1 cellular context compared by ENCODE assay signal in genomic region chr6:3139090-3139903, GRCh38.
TF ChIP-seq lines count a peak whose summit lies in the region.

No MANE protein-coding gene starts in this region.

TF ChIP-seq in HepG2, 621 proteins besides CTCF, POLR2A, EP300 and RAD21 (continued from another document and continues in another):
- TF ChIP-seq, protein P1, sequence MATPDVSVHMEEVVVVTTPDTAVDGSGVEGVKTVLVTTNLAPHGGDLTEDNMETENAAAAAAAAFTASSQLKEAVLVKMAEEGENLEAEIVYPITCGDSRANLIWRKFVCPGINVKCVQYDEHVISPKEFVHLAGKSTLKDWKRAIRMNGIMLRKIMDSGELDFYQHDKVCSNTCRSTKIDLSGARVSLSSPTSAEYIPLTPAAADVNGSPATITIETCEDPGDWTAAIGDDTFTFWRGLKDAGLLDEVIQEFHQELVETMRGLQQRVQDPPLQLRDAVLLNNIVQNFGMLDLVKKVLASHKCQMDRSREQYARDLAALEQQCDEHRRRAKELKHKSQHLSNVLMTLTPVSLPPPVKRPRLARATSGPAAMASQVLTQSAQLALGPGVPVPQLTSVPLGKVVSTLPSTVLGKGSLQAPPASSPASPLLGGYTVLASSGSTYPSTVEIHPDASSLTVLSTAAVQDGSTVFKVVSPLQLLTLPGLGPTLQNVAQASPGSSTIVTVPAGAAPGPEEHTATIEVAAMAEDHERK (CRISPR knock-in tag; IDR thresholded peaks at IDR 0.05; ENCODE audit: low read depth): no peak
- no peak for TF ChIP-seq MTF1 (CRISPR knock-in tag; IDR thresholded peaks at IDR 0.05)
- peak; percentile 85 for TF ChIP-seq ZNF205 (CRISPR knock-in tag; IDR thresholded peaks at IDR 0.05)
- TF ChIP-seq BRCA1 (CRISPR knock-in tag; IDR thresholded peaks at IDR 0.05): no peak
- peak; percentile 93 for TF ChIP-seq ZBTB43 (CRISPR knock-in tag; conservative IDR thresholded peaks at IDR 0.05)
- TF ChIP-seq POLR2G (IDR thresholded peaks at IDR 0.05; ENCODE audit: low read depth, low read length): peak; percentile 56; the same call in 1 of the 2 replicates
- TF ChIP-seq ZNF24 (IDR thresholded peaks at IDR 0.05): peak; percentile 43; the same call in 1 of the 2 replicates
- TF ChIP-seq YEATS2 (CRISPR knock-in tag; IDR thresholded peaks at IDR 0.05; ENCODE audit: borderline replicate concordance): peak; percentile 78; the same call in 1 of the 2 replicates
- TF ChIP-seq ZNF501 (CRISPR knock-in tag; IDR thresholded peaks at IDR 0.05): no peak; the same call in none of the 2 replicates
- peak; percentile 73; the same call in 1 of the 2 replicates for TF ChIP-seq DMAP1 (CRISPR knock-in tag; IDR thresholded peaks at IDR 0.05)
- no peak for TF ChIP-seq XBP1 (CRISPR knock-in tag; IDR thresholded peaks at IDR 0.05)
- peak; percentile 96 for TF ChIP-seq HINFP (CRISPR knock-in tag; IDR thresholded peaks at IDR 0.05; ENCODE audit: low read depth)
- TF ChIP-seq NCOA5 (CRISPR knock-in tag; IDR thresholded peaks at IDR 0.05): no peak
- TF ChIP-seq SRSF4 (IDR thresholded peaks at IDR 0.05; ENCODE audit: low read depth, low read length, poor library complexity, severe bottlenecking): no peak
- no peak; the same call in 1 of the 2 replicates for TF ChIP-seq ZNF431 (CRISPR knock-in tag; IDR thresholded peaks at IDR 0.05; ENCODE audit: borderline replicate concordance, low read depth)
- 0 out of 2 replicates have a peak, but pooled peaks have one; percentile 62 for TF ChIP-seq KAT7 (CRISPR knock-in tag; IDR thresholded peaks at IDR 0.05; ENCODE audit: borderline replicate concordance)
- TF ChIP-seq HBP1 (CRISPR knock-in tag; IDR thresholded peaks at IDR 0.05; ENCODE audit: low read depth): peak; percentile 88; the same call in 1 of the 2 replicates
- TF ChIP-seq, protein P2, sequence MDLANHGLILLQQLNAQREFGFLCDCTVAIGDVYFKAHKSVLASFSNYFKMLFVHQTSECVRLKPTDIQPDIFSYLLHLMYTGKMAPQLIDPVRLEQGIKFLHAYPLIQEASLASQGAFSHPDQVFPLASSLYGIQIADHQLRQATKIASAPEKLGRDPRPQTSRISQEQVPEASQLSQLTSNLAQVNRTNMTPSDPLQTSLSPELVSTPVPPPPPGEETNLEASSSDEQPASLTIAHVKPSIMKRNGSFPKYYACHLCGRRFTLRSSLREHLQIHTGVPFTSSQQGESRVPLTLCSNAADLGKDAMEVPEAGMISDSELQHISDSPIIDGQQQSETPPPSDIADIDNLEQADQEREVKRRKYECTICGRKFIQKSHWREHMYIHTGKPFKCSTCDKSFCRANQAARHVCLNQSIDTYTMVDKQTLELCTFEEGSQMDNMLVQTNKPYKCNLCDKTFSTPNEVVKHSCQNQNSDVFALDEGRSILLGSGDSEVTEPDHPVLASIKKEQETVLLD (CRISPR knock-in tag; IDR thresholded peaks at IDR 0.05; ENCODE audit: low read depth): no peak
- no peak for TF ChIP-seq MXD3 (CRISPR knock-in tag; IDR thresholded peaks at IDR 0.05)
- TF ChIP-seq ZMYM4 (CRISPR knock-in tag; IDR thresholded peaks at IDR 0.05): peak; percentile 69
- TF ChIP-seq ZNF879 (CRISPR knock-in tag; IDR thresholded peaks at IDR 0.05): no peak
- TF ChIP-seq ZSCAN25 (CRISPR knock-in tag; IDR thresholded peaks at IDR 0.05): no peak
- TF ChIP-seq ATF4 (CRISPR knock-in tag; IDR thresholded peaks at IDR 0.05): no peak; a peak in 1 of 4 replicates
- peak; percentile 85 for TF ChIP-seq ZNF792 (CRISPR knock-in tag; IDR thresholded peaks at IDR 0.05)
- peak; percentile 92; the same call in 1 of the 2 replicates for TF ChIP-seq RCOR2 (CRISPR knock-in tag; IDR thresholded peaks at IDR 0.05)
- no peak; the same call in 1 of the 2 replicates for TF ChIP-seq ARHGAP35 (CRISPR knock-in tag; IDR thresholded peaks at IDR 0.05; ENCODE audit: borderline replicate concordance)
- TF ChIP-seq CERS6 (CRISPR knock-in tag; IDR thresholded peaks at IDR 0.05): no peak
- peak; percentile 45 for TF ChIP-seq ATF7 (IDR thresholded peaks at IDR 0.05)
- TF ChIP-seq ATF7 (CRISPR knock-in tag; IDR thresholded peaks at IDR 0.05): peak; percentile 35; the same call in 1 of the 2 replicates
- 0 out of 2 replicates have a peak, but pooled peaks have one; percentile 35 for TF ChIP-seq ZNF121 (CRISPR knock-in tag; IDR thresholded peaks at IDR 0.05)
- no peak for TF ChIP-seq ATRX (CRISPR knock-in tag; IDR thresholded peaks at IDR 0.05; ENCODE audit: borderline replicate concordance)
- TF ChIP-seq, protein P3, sequence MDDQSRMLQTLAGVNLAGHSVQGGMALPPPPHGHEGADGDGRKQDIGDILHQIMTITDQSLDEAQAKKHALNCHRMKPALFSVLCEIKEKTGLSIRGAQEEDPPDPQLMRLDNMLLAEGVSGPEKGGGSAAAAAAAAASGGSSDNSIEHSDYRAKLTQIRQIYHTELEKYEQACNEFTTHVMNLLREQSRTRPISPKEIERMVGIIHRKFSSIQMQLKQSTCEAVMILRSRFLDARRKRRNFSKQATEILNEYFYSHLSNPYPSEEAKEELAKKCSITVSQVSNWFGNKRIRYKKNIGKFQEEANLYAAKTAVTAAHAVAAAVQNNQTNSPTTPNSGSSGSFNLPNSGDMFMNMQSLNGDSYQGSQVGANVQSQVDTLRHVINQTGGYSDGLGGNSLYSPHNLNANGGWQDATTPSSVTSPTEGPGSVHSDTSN (CRISPR knock-in tag; IDR thresholded peaks at IDR 0.05; ENCODE audit: borderline replicate concordance): no peak
- TF ChIP-seq HMG20B (CRISPR knock-in tag; conservative IDR thresholded peaks at IDR 0.05): peak; percentile 90
- TF ChIP-seq, protein P4, sequence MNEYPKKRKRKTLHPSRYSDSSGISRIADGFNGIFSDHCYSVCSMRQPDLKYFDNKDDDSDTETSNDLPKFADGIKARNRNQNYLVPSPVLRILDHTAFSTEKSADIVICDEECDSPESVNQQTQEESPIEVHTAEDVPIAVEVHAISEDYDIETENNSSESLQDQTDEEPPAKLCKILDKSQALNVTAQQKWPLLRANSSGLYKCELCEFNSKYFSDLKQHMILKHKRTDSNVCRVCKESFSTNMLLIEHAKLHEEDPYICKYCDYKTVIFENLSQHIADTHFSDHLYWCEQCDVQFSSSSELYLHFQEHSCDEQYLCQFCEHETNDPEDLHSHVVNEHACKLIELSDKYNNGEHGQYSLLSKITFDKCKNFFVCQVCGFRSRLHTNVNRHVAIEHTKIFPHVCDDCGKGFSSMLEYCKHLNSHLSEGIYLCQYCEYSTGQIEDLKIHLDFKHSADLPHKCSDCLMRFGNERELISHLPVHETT (CRISPR knock-in tag; conservative IDR thresholded peaks at IDR 0.05): peak; percentile 42; the same call in 1 of the 2 replicates
- no peak for TF ChIP-seq ATF6 (CRISPR knock-in tag; conservative IDR thresholded peaks at IDR 0.05)
- TF ChIP-seq MYNN (CRISPR knock-in tag; IDR thresholded peaks at IDR 0.05; ENCODE audit: low read depth): no peak
- TF ChIP-seq DMTF1 (CRISPR knock-in tag; IDR thresholded peaks at IDR 0.05): no peak
- TF ChIP-seq JDP2 (CRISPR knock-in tag; IDR thresholded peaks at IDR 0.05; ENCODE audit: borderline replicate concordance): no peak
- TF ChIP-seq, protein P5, sequence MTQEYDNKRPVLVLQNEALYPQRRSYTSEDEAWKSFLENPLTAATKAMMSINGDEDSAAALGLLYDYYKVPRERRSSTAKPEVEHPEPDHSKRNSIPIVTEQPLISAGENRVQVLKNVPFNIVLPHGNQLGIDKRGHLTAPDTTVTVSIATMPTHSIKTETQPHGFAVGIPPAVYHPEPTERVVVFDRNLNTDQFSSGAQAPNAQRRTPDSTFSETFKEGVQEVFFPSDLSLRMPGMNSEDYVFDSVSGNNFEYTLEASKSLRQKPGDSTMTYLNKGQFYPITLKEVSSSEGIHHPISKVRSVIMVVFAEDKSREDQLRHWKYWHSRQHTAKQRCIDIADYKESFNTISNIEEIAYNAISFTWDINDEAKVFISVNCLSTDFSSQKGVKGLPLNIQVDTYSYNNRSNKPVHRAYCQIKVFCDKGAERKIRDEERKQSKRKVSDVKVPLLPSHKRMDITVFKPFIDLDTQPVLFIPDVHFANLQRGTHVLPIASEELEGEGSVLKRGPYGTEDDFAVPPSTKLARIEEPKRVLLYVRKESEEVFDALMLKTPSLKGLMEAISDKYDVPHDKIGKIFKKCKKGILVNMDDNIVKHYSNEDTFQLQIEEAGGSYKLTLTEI (CRISPR knock-in tag; conservative IDR thresholded peaks at IDR 0.05): no peak
- TF ChIP-seq ZNF274 (CRISPR knock-in tag; IDR thresholded peaks at IDR 0.05): peak; percentile 51; the same call in 1 of the 2 replicates
- peak; percentile 80; the same call in 1 of the 2 replicates for TF ChIP-seq ZFP1 (CRISPR knock-in tag; IDR thresholded peaks at IDR 0.05)
- TF ChIP-seq ZNF577 (CRISPR knock-in tag; IDR thresholded peaks at IDR 0.05; ENCODE audit: borderline replicate concordance, low read depth): no peak
- TF ChIP-seq TEAD3 (CRISPR knock-in tag; optimal IDR thresholded peaks at IDR 0.05; ENCODE audit: borderline replicate concordance): peak; percentile 95
